12 cellular contexts compared by ENCODE assay signal in the genomic region with DNA sequence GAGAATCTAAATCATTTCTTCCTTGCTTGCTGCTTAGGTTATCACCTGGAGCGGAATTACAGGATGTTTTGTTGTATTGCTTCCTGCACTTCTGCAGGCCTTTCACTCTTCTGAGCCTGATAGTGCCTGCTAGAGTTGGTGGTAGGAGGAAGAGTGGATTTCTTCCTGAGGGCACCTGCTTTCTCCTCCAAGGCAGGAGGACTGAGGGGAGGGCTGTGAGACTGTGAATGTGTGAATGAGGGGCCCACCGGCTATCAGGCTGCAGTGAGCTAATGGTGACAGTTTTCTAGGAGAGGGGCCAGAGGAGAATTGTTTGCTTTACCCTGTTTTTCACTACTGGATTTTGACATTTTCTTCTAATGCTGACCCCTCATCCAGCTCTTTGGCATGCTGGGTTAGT. TPM values are rescaled to one million over a fixed set of nuclear protein-coding genes. Genes with fewer than 3 reads are reported as not detected.
A peak's percentile ranks its signal among the peaks of the same experiment; 100 is the strongest.
DNase-seq lines count a peak whose midpoint lies in the region; ATAC-seq and TF ChIP-seq lines count a peak whose summit lies in the region.
"Had no signal": no experiment of that assay in that cellular context is flagged by ENCODE, and none has a peak within 500 bp of the region (broad histone marks: within the 10 kb centered on the region; RNA-seq: fewer than 3 reads in every experiment).

No MANE protein-coding gene starts in this region.

- no peak overlapping the region for H3K4me3 ChIP-seq in CD4-positive, alpha-beta memory T cell (ENCODE audit: low read length in 2 of 2)
- peak overlapping the region; percentile 83 to 92 (median 88) for H3K4me3 ChIP-seq in esophagus muscularis mucosa

- intact Hi-C loops in CD4-positive, alpha-beta memory T cell (cut with micrococcal nuclease), result no loop called here
- intact Hi-C loops in esophagus muscularis mucosa (cut with DNase I), result no loop called here

- no peak for TF ChIP-seq EP300 in esophagus muscularis mucosa (IDR thresholded peaks at IDR 0.05)

- 77% methylated on average over 2 of the region's 2 CpGs for WGBS in esophagus muscularis mucosa

- no peaks in the 10 kb centered on the region for H3K27me3 ChIP-seq in CD4-positive, alpha-beta memory T cell (ENCODE audit: insufficient read depth, low read length)
- H3K27me3 ChIP-seq in esophagus muscularis mucosa, result no peaks in the 10 kb centered on the region

- DNase-seq in CD4-positive, alpha-beta memory T cell, result no peak
- DNase-seq in NCI-H69 (lab: John Stamatoyannopoulos, UW) (peak; percentile 12), esophagus muscularis mucosa (ENCODE audit: extremely low spot score) (no peak), progenitor cell of endocrine pancreas (ENCODE audit: low spot score, unreplicated experiment) (no peak), A172 (ENCODE audit: low spot score) (no peak), NCI-H1694 (lab: John Stamatoyannopoulos, UW) (no peak)
- DNase-seq in stimulated activated CD4-positive, alpha-beta T cell treated with anti-CD3 and anti-CD28 coated beads, Interleukin-12 subunit alpha, Interleukin-12 subunit beta, amount 100 ng/mL, for 4 hours, result no peak
- DNase-seq: Calu3, NCI-H510A treated with DMSO at 0.1 percent for 48 hours, occipital lobe had no signal

- H3K27ac Mint-ChIP-seq in CD4-positive, alpha-beta memory T cell, result peak overlapping the region in 1 of 7 donors; percentile 68
- no peak overlapping the region for H3K27ac Mint-ChIP-seq in progenitor cell of endocrine pancreas

- peaks cover 4 to 10% (median 8%) of the 10 kb centered on the region in 4 donors for H3K4me1 Mint-ChIP-seq in CD4-positive, alpha-beta memory T cell
- H3K4me1 Mint-ChIP-seq in progenitor cell of endocrine pancreas (ENCODE audit: low read depth), result peaks cover 14% of the 10 kb centered on the region

- no peak for TF ChIP-seq POLR2A in esophagus muscularis mucosa (IDR thresholded peaks at IDR 0.05; ENCODE audit: low read depth)

- no peak for TF ChIP-seq CTCF in esophagus muscularis mucosa (IDR thresholded peaks at IDR 0.05)
- no peak for TF ChIP-seq CTCF in progenitor cell of endocrine pancreas (IDR thresholded peaks at IDR 0.05; ENCODE audit: unreplicated experiment)

- POLR2A ChIA-PET in CD4-positive, alpha-beta memory T cell (lab: Charles Lee; ENCODE audit: partially characterized antibody), result no interaction called here

- ATAC-seq in GM18909 (IDR thresholded peaks at IDR 0.05; ENCODE audit: poor library complexity, unreplicated experiment), result no peak

- no peaks in the 10 kb centered on the region for H3K36me3 Mint-ChIP-seq in CD4-positive, alpha-beta memory T cell
- H3K36me3 Mint-ChIP-seq in progenitor cell of endocrine pancreas (ENCODE audit: insufficient read depth), result peaks cover 10% of the 10 kb centered on the region

- H3K4me3 Mint-ChIP-seq in CD4-positive, alpha-beta memory T cell, result peak overlapping the region in 7 of 8 donors; percentile 61 to 85 (median 72)
- peak overlapping the region; percentile 43 for H3K4me3 Mint-ChIP-seq in progenitor cell of endocrine pancreas (ENCODE audit: low read depth)

- H3K27ac ChIP-seq in CD4-positive, alpha-beta memory T cell (ENCODE audit: low read depth, low read length), result no peak overlapping the region
- peak overlapping the region; percentile 97 to 99 (median 98) for H3K27ac ChIP-seq in esophagus muscularis mucosa (replicated peaks in 1 of 4)

- CTCF ChIA-PET in CD4-positive, alpha-beta memory T cell (lab: Charles Lee; ENCODE audit: partially characterized antibody), result interaction anchor here (1.2 kb wide), 1 partner anchor 47 kb away, joined by 5 read pairs; no protein-coding TSS in a partner anchor

- peaks cover 8 to 17% of the 10 kb centered on the region in 2 donors for H3K27me3 Mint-ChIP-seq in CD4-positive, alpha-beta memory T cell
- peaks cover 19% of the 10 kb centered on the region for H3K27me3 Mint-ChIP-seq in progenitor cell of endocrine pancreas

- H3K9me3 Mint-ChIP-seq in CD4-positive, alpha-beta memory T cell, result peaks cover 0 to 1% (median 0%) of the 10 kb centered on the region in 8 donors
- no peaks in the 10 kb centered on the region for H3K9me3 Mint-ChIP-seq in progenitor cell of endocrine pancreas (ENCODE audit: low read depth)

- peaks cover 7% of the 10 kb centered on the region for H3K4me1 ChIP-seq in CD4-positive, alpha-beta memory T cell (ENCODE audit: insufficient read depth, low read length)
- H3K4me1 ChIP-seq in esophagus muscularis mucosa, result peaks cover 26 to 59% (median 51%) of the 10 kb centered on the region in 4 donors

- no peaks in the 10 kb centered on the region for H3K36me3 ChIP-seq in CD4-positive, alpha-beta memory T cell (ENCODE audit: insufficient read depth, low read length)
- H3K36me3 ChIP-seq in esophagus muscularis mucosa, result peaks cover 6 to 18% (median 8%) of the 10 kb centered on the region in 4 donors

- no peaks in the 10 kb centered on the region for H3K9me3 ChIP-seq in CD4-positive, alpha-beta memory T cell (ENCODE audit: control insufficient read depth in 1 of 2, low read length in 2 of 2)
- no peaks in the 10 kb centered on the region for H3K9me3 ChIP-seq in esophagus muscularis mucosa

RNA-seq across cellular contexts. Expression of a gene that starts 39.0 kb away (rescaled TPM):
- 1 to 10 TPM; 1.1 to 2.1 TPM for total RNA-seq in CD4-positive, alpha-beta memory T cell
- polyA plus RNA-seq in CD4-positive, alpha-beta memory T cell, result under 1 TPM; 0.72 to 0.75 TPM
- total RNA-seq in esophagus muscularis mucosa, result 100 to 1,000 TPM; 101 to 168 (median 122) TPM
- 23.5 and 25.0 TPM in 2 replicates for total RNA-seq in progenitor cell of endocrine pancreas
- total RNA-seq in A172 (2014; rRNA removed; shearing (Covaris generic)), result 6.2 and 6.9 TPM in 2 replicates

RNA-seq across cellular contexts. Expression of a gene that starts 49.1 kb away (rescaled TPM):
- 10 to 100 TPM; 19.4 to 21.6 TPM for total RNA-seq in CD4-positive, alpha-beta memory T cell
- polyA plus RNA-seq in CD4-positive, alpha-beta memory T cell, result 10 to 100 TPM; 27.7 to 33.4 TPM
- 10 to 100 TPM; 27.2 to 32.4 (median 29.4) TPM for total RNA-seq in esophagus muscularis mucosa
- 36.7 and 38.7 TPM in 2 replicates for total RNA-seq in progenitor cell of endocrine pancreas
- total RNA-seq in A172 (2014; rRNA removed; shearing (Covaris generic)), result 35.1 and 40.6 TPM in 2 replicates

RNA-seq across cellular contexts. Expression of a gene that starts 57.4 kb away (rescaled TPM):
- not detected for total RNA-seq in CD4-positive, alpha-beta memory T cell
- polyA plus RNA-seq in CD4-positive, alpha-beta memory T cell, result not detected
- total RNA-seq in esophagus muscularis mucosa (1 to 10 TPM; 1.8 to 6.9 (median 2.9) TPM), progenitor cell of endocrine pancreas (16.2 and 19.4 TPM in 2 replicates)
- not detected in 2 replicates for total RNA-seq in A172 (2014; rRNA removed; shearing (Covaris generic))
- total RNA-seq: cerebellum, occipital lobe had no signal

Comparison
In these comparisons a context has a peak if more than half of its experiments do, and no peak if none do; other contexts are left out.
1. H3K4me3 ChIP-seq: peak in esophagus muscularis mucosa (4 of 4); none in CD4-positive, alpha-beta memory T cell (0 of 2).